In genomic region chr2:7707723-7708122, GRCh38 we compare ENCODE assay signal across 15 cellular contexts.
DNase-seq lines count a peak whose midpoint lies in the region; TF ChIP-seq lines count a peak whose summit lies in the region.
"Had no signal": no experiment of that assay in that cellular context is flagged by ENCODE, and none has a peak within 500 bp of the region (broad histone marks: within the 10 kb centered on the region; RNA-seq: fewer than 3 reads in every experiment).

No MANE protein-coding gene starts in this region.

- peaks cover 67% of the 10 kb centered on the region for H3K4me1 Mint-ChIP-seq in HFFc6 (ENCODE audit: low read depth)

- H3F3A ChIP-seq in SK-N-SH (replicated peaks; ENCODE audit: insufficient read depth) (peaks cover 19% of the 10 kb centered on the region), smooth muscle cell (ENCODE audit: low read depth) (peaks cover 5% of the 10 kb centered on the region)

- H3K27ac ChIP-seq in SK-N-SH (ENCODE audit: low read depth in 2 of 2, low read length in 1 of 2) (peak overlapping the region; percentile 36 to 79; a peak in 3 of 4 replicates), smooth muscle cell (ENCODE audit: low read depth) (peak overlapping the region; percentile 62)
- H3K27ac ChIP-seq: adrenal gland, left lung, prostate gland, VCaP had no signal

- TF ChIP-seq RAD21 in SK-N-SH (IDR thresholded peaks at IDR 0.05; ENCODE audit: low read length) = no peak

- no peaks in the 10 kb centered on the region for H3K9me2 ChIP-seq in SK-N-SH

- DNase-seq in HFFc6 = peak; percentile 89
- DNase-seq in SK-N-SH = no peak
- peak; percentile 40 for DNase-seq in fibroblast of the aortic adventitia (ENCODE audit: low read depth)
- DNase-seq in smooth muscle cell (lab: John Stamatoyannopoulos, UW; ENCODE audit: unreplicated experiment) = no peak
- DNase-seq in retina = no peak
- no peak for DNase-seq in DMS 273 (lab: John Stamatoyannopoulos, UW; ENCODE audit: unreplicated experiment)
- no peak for DNase-seq in 8988T
- DNase-seq: activated CD4-positive, alpha-beta memory T cell treated with anti-CD3 and anti-CD28 coated beads, Interleukin-2, amount 10 ng/mL, durations not matched to agents 7 days and 5 days; adrenal gland; GOT3; hippocampal formation; left lung; NCI-H748 treated with DMSO at 0.1 percent for 48 hours had no signal

- peaks cover 0 to 22% of the 10 kb centered on the region in 2 experiments; a peak in 1 of 4 replicates for H3K4me1 ChIP-seq in SK-N-SH (ENCODE audit: control insufficient read depth in 1 of 2, insufficient read depth in 2 of 2, low read depth in 1 of 2, low read length in 1 of 2)
- H3K4me1 ChIP-seq in smooth muscle cell (ENCODE audit: low read depth) = peaks cover 18% of the 10 kb centered on the region
- H3K4me1 ChIP-seq: adrenal gland, left lung, prostate gland had no signal

- H3K79me2 ChIP-seq in SK-N-SH (ENCODE audit: insufficient read depth) (no peaks in the 10 kb centered on the region), smooth muscle cell (ENCODE audit: low read depth) (no peaks in the 10 kb centered on the region)

- H3K27me3 ChIP-seq in SK-N-SH (ENCODE audit: insufficient read depth) (no peaks in the 10 kb centered on the region), smooth muscle cell (ENCODE audit: low read depth) (no peaks in the 10 kb centered on the region)
- H3K27me3 ChIP-seq: adrenal gland, left lung had no signal

- POLR2A ChIA-PET in SK-N-SH (lab: Yijun Ruan, JAX) = no interaction called here

- H3K36me3 ChIP-seq in SK-N-SH (replicated peaks in 1 of 2; ENCODE audit: control insufficient read depth in 1 of 2, insufficient read depth in 2 of 2, low read length in 1 of 2) (no peaks in the 10 kb centered on the region), smooth muscle cell (ENCODE audit: low read depth) (no peaks in the 10 kb centered on the region)
- H3K36me3 ChIP-seq: adrenal gland, left lung, prostate gland had no signal

- H4K20me1 ChIP-seq in SK-N-SH (ENCODE audit: insufficient read depth) (no peaks in the 10 kb centered on the region), smooth muscle cell (ENCODE audit: low read depth) (no peaks in the 10 kb centered on the region)

- peak; percentile 57 to 94; a peak in 3 of 4 replicates for TF ChIP-seq EP300 in SK-N-SH (IDR thresholded peaks at IDR 0.05; ENCODE audit: borderline replicate concordance in 1 of 2, low read depth in 1 of 2, low read length in 1 of 2)

- CTCF ChIA-PET in SK-N-SH (lab: Yijun Ruan, JAX) = interaction anchor here (1.0 kb wide), 1 partner anchor 24 kb away, joined by 3 read pairs; no protein-coding TSS in a partner anchor

- no peaks in the 10 kb centered on the region for H3K9me3 Mint-ChIP-seq in HFFc6

- H3K27ac Mint-ChIP-seq in HFFc6 = peak overlapping the region; percentile 87
- H3K27ac Mint-ChIP-seq: activated CD4-positive, alpha-beta memory T cell treated with anti-CD3 and anti-CD28 coated beads, Interleukin-2, amount 10 ng/mL, durations not matched to agents 7 days and 5 days had no signal

- H3K4me2 ChIP-seq in SK-N-SH (peak overlapping the region; percentile 53), smooth muscle cell (peak overlapping the region; percentile 3)

- H2AFZ ChIP-seq in SK-N-SH (ENCODE audit: low read depth) (peak overlapping the region; percentile 23; the same call in 1 of the 2 replicates), smooth muscle cell (ENCODE audit: low read depth) (no peak overlapping the region)

- peak overlapping the region in 1 of 2 experiments; percentile 7; a peak in 1 of 4 replicates for H3K4me3 ChIP-seq in SK-N-SH (ENCODE audit: low read depth in 2 of 2, low read length in 1 of 2)
- H3K4me3 ChIP-seq in fibroblast of the aortic adventitia (ENCODE audit: low read depth, low read length) = no peak overlapping the region
- no peak overlapping the region for H3K4me3 ChIP-seq in smooth muscle cell
- H3K4me3 ChIP-seq: adrenal gland, left lung, prostate gland had no signal

- peaks cover 2% of the 10 kb centered on the region; the same call in 1 of the 2 replicates for H3K27me3 Mint-ChIP-seq in HFFc6 (ENCODE audit: insufficient read depth)

- no peak for TF ChIP-seq CTCF in HFFc6 (IDR thresholded peaks at IDR 0.05)
- no peak for TF ChIP-seq CTCF in SK-N-SH (IDR thresholded peaks at IDR 0.05)
- TF ChIP-seq CTCF in fibroblast of the aortic adventitia (IDR thresholded peaks at IDR 0.05; ENCODE audit: insufficient read depth, low read length) = no peak
- no peak for TF ChIP-seq CTCF in smooth muscle cell (IDR thresholded peaks at IDR 0.05; ENCODE audit: borderline replicate concordance, insufficient read depth, poor library complexity, severe bottlenecking)

- H3K4me3 Mint-ChIP-seq in HFFc6 = peak overlapping the region; percentile 39
- H3K4me3 Mint-ChIP-seq: activated CD4-positive, alpha-beta memory T cell treated with anti-CD3 and anti-CD28 coated beads, Interleukin-2, amount 10 ng/mL, durations not matched to agents 7 days and 5 days had no signal

- H3K9me3 ChIP-seq in SK-N-SH (no peaks in the 10 kb centered on the region), smooth muscle cell (replicated peaks; ENCODE audit: low read depth) (no peaks in the 10 kb centered on the region)
- H3K9me3 ChIP-seq: adrenal gland, left lung, prostate gland had no signal

- no peaks in the 10 kb centered on the region for H3K36me3 Mint-ChIP-seq in HFFc6 (ENCODE audit: low read depth)

- 3% methylated on average over 2 of the region's 2 CpGs for WGBS in SK-N-SH (ENCODE audit: low lambda C conversion rate)
- WGBS in smooth muscle cell (ENCODE audit: low lambda C conversion rate) = 49% methylated on average over 2 of the region's 2 CpGs

- H3K9ac ChIP-seq in SK-N-SH (no peak overlapping the region), smooth muscle cell (ENCODE audit: low read depth) (no peak overlapping the region)

TF ChIP-seq in SK-N-SH, 30 proteins besides CTCF, POLR2A, EP300 and RAD21 (continues in another document):
- TF ChIP-seq JUND (IDR thresholded peaks at IDR 0.05) (peak; percentile 97), REST (IDR thresholded peaks at IDR 0.05; ENCODE audit: low read depth, low read length) (0 out of 2 replicates have a peak, but pooled peaks have one; percentile 9), NFIC (IDR thresholded peaks at IDR 0.05; ENCODE audit: borderline replicate concordance) (peak; percentile 82), TCF12 (IDR thresholded peaks at IDR 0.05) (peak; percentile 97), FOSL2 (IDR thresholded peaks at IDR 0.05; ENCODE audit: borderline replicate concordance, low read depth) (peak; percentile 99), FOXM1 (IDR thresholded peaks at IDR 0.05; ENCODE audit: low read depth) (peak; percentile 91; the same call in 1 of the 2 replicates), POLR2AphosphoS5 (IDR thresholded peaks at IDR 0.05; ENCODE audit: low read depth, low read length) (peak; percentile 62; the same call in 1 of the 2 replicates), IRF3 (IDR thresholded peaks at IDR 0.05; ENCODE audit: low read depth, low read length) (no peak), TEAD4 (IDR thresholded peaks at IDR 0.05; ENCODE audit: borderline replicate concordance, insufficient read depth) (peak; percentile 92), ZBTB33 (IDR thresholded peaks at IDR 0.05; ENCODE audit: borderline replicate concordance, low read depth) (peak; percentile 56; the same call in 1 of the 2 replicates)

Comparison
In these comparisons a context has a peak if more than half of its experiments do, and no peak if none do; other contexts are left out.
1. DNase-seq: peak in HFFc6 (single experiment) and fibroblast of the aortic adventitia (single experiment); none in SK-N-SH (single experiment), smooth muscle cell (single experiment), retina (single experiment), DMS 273 (single experiment) and 8988T (single experiment).